Comparison of ENCODE assay signal across 1 cellular context in genomic region chr4:37754410-37755185, GRCh38.
TF ChIP-seq lines count a peak whose summit lies in the region.

No MANE protein-coding gene starts in this region.

TF ChIP-seq in GM23338, 12 proteins besides CTCF, POLR2A, EP300 and RAD21 (continued from another document):
- TF ChIP-seq ZNF462 (CRISPR knock-in tag; IDR thresholded peaks at IDR 0.05): no peak
- TF ChIP-seq CREB1 (CRISPR knock-in tag; IDR thresholded peaks at IDR 0.05; ENCODE audit: low read depth): no peak
- TF ChIP-seq ZNF114 (CRISPR knock-in tag; IDR thresholded peaks at IDR 0.05): no peak
- TF ChIP-seq STAT1 (IDR thresholded peaks at IDR 0.05; ENCODE audit: unreplicated experiment): no peak
- no peak for TF ChIP-seq ZNF331 (CRISPR knock-in tag; IDR thresholded peaks at IDR 0.05; ENCODE audit: low read depth)
- no peak for TF ChIP-seq NANOG (IDR thresholded peaks at IDR 0.05; ENCODE audit: borderline replicate concordance)
- TF ChIP-seq POLR2AphosphoS5 (IDR thresholded peaks at IDR 0.05; ENCODE audit: low read depth): no peak
